In the genomic region with DNA sequence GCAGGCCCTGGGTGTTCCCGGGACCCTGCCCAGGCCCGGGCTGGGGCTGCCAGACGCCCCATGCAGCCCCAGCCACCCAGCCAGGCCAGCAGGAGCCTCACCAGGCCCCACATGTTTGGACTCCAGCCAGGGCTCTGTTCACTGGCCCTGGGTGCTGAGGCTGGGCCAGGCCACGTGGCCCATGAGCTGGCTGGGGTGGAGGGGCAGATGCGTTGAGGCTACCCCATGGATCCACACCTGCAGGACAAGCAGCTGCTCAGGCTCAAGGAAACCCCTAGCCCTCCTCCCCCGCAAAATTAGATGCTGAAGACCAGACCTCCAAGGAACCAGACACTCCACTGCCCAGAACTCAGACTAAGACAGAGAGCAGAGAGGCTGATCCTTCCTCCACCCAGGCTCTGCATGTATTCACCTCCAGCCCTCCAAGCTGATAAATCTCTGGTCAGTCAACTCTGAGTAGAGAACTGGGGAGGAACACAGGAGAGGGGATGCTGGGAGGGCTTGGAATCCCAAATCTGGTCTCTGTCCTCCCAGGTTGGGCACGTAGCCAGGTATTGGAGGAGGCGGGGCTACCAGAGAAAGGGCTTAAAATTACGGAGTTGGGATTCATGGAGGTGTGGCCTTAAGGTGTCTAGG, we compare ENCODE assay signal across 1 cellular context.
TF ChIP-seq lines count a peak whose summit lies in the region.

No MANE protein-coding gene starts in this region.

TF ChIP-seq in GM23338, 12 proteins besides CTCF, POLR2A, EP300 and RAD21:
- no peak for TF ChIP-seq EZH2phosphoT487 (IDR thresholded peaks at IDR 0.05; ENCODE audit: unreplicated experiment)
- TF ChIP-seq STAT1 (IDR thresholded peaks at IDR 0.05; ENCODE audit: unreplicated experiment) = no peak
- TF ChIP-seq, protein P1, sequence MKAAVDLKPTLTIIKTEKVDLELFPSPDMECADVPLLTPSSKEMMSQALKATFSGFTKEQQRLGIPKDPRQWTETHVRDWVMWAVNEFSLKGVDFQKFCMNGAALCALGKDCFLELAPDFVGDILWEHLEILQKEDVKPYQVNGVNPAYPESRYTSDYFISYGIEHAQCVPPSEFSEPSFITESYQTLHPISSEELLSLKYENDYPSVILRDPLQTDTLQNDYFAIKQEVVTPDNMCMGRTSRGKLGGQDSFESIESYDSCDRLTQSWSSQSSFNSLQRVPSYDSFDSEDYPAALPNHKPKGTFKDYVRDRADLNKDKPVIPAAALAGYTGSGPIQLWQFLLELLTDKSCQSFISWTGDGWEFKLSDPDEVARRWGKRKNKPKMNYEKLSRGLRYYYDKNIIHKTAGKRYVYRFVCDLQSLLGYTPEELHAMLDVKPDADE (IDR thresholded peaks at IDR 0.05) = no peak
- TF ChIP-seq, protein P2, sequence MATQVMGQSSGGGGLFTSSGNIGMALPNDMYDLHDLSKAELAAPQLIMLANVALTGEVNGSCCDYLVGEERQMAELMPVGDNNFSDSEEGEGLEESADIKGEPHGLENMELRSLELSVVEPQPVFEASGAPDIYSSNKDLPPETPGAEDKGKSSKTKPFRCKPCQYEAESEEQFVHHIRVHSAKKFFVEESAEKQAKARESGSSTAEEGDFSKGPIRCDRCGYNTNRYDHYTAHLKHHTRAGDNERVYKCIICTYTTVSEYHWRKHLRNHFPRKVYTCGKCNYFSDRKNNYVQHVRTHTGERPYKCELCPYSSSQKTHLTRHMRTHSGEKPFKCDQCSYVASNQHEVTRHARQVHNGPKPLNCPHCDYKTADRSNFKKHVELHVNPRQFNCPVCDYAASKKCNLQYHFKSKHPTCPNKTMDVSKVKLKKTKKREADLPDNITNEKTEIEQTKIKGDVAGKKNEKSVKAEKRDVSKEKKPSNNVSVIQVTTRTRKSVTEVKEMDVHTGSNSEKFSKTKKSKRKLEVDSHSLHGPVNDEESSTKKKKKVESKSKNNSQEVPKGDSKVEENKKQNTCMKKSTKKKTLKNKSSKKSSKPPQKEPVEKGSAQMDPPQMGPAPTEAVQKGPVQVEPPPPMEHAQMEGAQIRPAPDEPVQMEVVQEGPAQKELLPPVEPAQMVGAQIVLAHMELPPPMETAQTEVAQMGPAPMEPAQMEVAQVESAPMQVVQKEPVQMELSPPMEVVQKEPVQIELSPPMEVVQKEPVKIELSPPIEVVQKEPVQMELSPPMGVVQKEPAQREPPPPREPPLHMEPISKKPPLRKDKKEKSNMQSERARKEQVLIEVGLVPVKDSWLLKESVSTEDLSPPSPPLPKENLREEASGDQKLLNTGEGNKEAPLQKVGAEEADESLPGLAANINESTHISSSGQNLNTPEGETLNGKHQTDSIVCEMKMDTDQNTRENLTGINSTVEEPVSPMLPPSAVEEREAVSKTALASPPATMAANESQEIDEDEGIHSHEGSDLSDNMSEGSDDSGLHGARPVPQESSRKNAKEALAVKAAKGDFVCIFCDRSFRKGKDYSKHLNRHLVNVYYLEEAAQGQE (IDR thresholded peaks at IDR 0.05; ENCODE audit: unreplicated experiment) = no peak
- no peak for TF ChIP-seq ZNF114 (CRISPR knock-in tag; IDR thresholded peaks at IDR 0.05)
- no peak for TF ChIP-seq NANOG (IDR thresholded peaks at IDR 0.05; ENCODE audit: borderline replicate concordance)
- no peak for TF ChIP-seq CREB1 (CRISPR knock-in tag; IDR thresholded peaks at IDR 0.05; ENCODE audit: low read depth)
- no peak for TF ChIP-seq EZH2 (IDR thresholded peaks at IDR 0.05; ENCODE audit: low read depth, unreplicated experiment)
- TF ChIP-seq, protein P3, sequence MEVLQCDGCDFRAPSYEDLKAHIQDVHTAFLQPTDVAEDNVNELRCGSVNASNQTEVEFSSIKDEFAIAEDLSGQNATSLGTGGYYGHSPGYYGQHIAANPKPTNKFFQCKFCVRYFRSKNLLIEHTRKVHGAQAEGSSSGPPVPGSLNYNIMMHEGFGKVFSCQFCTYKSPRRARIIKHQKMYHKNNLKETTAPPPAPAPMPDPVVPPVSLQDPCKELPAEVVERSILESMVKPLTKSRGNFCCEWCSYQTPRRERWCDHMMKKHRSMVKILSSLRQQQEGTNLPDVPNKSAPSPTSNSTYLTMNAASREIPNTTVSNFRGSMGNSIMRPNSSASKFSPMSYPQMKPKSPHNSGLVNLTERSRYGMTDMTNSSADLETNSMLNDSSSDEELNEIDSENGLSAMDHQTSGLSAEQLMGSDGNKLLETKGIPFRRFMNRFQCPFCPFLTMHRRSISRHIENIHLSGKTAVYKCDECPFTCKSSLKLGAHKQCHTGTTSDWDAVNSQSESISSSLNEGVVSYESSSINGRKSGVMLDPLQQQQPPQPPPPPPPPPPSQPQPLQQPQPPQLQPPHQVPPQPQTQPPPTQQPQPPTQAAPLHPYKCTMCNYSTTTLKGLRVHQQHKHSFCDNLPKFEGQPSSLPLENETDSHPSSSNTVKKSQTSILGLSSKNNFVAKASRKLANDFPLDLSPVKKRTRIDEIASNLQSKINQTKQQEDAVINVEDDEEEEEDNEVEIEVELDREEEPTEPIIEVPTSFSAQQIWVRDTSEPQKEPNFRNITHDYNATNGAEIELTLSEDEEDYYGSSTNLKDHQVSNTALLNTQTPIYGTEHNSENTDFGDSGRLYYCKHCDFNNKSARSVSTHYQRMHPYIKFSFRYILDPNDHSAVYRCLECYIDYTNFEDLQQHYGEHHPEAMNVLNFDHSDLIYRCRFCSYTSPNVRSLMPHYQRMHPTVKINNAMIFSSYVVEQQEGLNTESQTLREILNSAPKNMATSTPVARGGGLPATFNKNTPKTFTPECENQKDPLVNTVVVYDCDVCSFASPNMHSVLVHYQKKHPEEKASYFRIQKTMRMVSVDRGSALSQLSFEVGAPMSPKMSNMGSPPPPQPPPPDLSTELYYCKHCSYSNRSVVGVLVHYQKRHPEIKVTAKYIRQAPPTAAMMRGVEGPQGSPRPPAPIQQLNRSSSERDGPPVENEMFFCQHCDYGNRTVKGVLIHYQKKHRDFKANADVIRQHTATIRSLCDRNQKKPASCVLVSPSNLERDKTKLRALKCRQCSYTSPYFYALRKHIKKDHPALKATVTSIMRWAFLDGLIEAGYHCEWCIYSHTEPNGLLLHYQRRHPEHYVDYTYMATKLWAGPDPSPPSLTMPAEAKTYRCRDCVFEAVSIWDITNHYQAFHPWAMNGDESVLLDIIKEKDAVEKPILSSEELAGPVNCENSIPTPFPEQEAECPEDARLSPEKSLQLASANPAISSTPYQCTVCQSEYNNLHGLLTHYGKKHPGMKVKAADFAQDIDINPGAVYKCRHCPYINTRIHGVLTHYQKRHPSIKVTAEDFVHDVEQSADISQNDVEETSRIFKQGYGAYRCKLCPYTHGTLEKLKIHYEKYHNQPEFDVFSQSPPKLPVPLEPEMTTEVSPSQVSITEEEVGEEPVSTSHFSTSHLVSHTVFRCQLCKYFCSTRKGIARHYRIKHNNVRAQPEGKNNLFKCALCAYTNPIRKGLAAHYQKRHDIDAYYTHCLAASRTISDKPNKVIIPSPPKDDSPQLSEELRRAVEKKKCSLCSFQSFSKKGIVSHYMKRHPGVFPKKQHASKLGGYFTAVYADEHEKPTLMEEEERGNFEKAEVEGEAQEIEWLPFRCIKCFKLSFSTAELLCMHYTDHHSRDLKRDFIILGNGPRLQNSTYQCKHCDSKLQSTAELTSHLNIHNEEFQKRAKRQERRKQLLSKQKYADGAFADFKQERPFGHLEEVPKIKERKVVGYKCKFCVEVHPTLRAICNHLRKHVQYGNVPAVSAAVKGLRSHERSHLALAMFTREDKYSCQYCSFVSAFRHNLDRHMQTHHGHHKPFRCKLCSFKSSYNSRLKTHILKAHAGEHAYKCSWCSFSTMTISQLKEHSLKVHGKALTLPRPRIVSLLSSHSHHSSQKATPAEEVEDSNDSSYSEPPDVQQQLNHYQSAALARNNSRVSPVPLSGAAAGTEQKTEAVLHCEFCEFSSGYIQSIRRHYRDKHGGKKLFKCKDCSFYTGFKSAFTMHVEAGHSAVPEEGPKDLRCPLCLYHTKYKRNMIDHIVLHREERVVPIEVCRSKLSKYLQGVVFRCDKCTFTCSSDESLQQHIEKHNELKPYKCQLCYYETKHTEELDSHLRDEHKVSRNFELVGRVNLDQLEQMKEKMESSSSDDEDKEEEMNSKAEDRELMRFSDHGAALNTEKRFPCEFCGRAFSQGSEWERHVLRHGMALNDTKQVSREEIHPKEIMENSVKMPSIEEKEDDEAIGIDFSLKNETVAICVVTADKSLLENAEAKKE (CRISPR knock-in tag; IDR thresholded peaks at IDR 0.05) = no peak
- no peak for TF ChIP-seq JUNB (IDR thresholded peaks at IDR 0.05; ENCODE audit: unreplicated experiment)
- TF ChIP-seq POLR2AphosphoS5 (IDR thresholded peaks at IDR 0.05; ENCODE audit: low read depth) = no peak
- no peak for TF ChIP-seq ZNF331 (CRISPR knock-in tag; IDR thresholded peaks at IDR 0.05; ENCODE audit: low read depth)
